34 cellular contexts compared by ENCODE assay signal in genomic region chr13:97562962-97563361, GRCh38.
"Had no signal": no experiment of that assay in that cellular context is flagged by ENCODE, and none has a peak within 500 bp of the region (broad histone marks: within the 10 kb centered on the region; RNA-seq: fewer than 3 reads in every experiment).

No MANE protein-coding gene starts in this region.

- H3K27me3 ChIP-seq: MG63 had no signal

- DNase-seq: Karpas-422, Kasumi-1, MG63, MV-4-11, NCI-H1048, NCI-H1092, NCI-H1092 treated with DMSO at 0.1 percent for 48 hours, NCI-H1105, NCI-H1105 treated with DMSO at 0.1 percent for 48 hours, NCI-H1417, NCI-H1417 treated with DMSO at 0.1 percent for 48 hours, NCI-H1436, NCI-H1436 treated with DMSO at 0.1 percent for 48 hours, NCI-H146, NCI-H1694, NCI-H1694 treated with DMSO at 0.1 percent for 48 hours, NCI-H187, NCI-H187 treated with DMSO at 0.1 percent for 48 hours, NCI-H1930, NCI-H2029, NCI-H2029 treated with DMSO at 0.1 percent for 48 hours, NCI-H2081, NCI-H2081 treated with DMSO at 0.1 percent for 48 hours, NCI-H2107, NCI-H2171, NCI-H2171 treated with DMSO at 0.1 percent for 48 hours, NCI-H2227 treated with DMSO at 0.1 percent for 48 hours, NCI-H226, NCI-H345, NCI-H446, NCI-H446 treated with DMSO at 0.1 percent for 48 hours, NCI-H510A, NCI-H510A treated with DMSO at 0.1 percent for 48 hours, NCI-H524 had no signal

- H3K4me3 ChIP-seq: MG63 had no signal

- H3K36me3 ChIP-seq: MG63 had no signal
